In the genomic region with DNA sequence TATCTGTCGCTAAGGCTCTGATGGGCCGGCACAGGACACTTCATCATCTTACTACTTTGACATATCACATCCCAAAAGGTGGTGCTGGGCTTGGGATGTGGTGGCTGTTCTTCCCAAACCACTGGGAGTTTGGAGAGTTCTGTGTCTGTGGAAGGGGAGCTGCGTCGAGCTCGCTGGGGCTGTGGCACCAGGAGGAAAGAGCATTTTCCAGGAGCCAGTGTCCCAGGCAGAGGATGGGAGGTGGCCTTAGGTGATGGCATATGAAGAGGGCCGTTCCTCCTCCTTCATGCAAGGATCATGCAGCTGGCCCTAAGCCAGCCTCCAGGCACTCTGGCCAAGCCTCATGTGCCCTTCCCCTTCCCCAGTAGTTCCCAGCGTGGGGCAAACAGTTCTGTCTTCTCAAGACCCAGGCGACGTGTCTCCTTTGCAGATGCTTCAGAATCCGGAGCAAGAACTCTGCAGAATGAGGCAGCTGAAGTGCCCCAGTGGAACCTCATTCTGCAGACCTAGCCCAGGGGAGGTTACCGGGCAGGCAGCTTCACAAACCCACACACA, we compare ENCODE assay signal across 1 cellular context.
TF ChIP-seq lines count a peak whose summit lies in the region.

No MANE protein-coding gene starts in this region.

TF ChIP-seq in SK-N-SH, 30 proteins besides CTCF, POLR2A, EP300 and RAD21 (continued from another document):
- TF ChIP-seq, protein P1, sequence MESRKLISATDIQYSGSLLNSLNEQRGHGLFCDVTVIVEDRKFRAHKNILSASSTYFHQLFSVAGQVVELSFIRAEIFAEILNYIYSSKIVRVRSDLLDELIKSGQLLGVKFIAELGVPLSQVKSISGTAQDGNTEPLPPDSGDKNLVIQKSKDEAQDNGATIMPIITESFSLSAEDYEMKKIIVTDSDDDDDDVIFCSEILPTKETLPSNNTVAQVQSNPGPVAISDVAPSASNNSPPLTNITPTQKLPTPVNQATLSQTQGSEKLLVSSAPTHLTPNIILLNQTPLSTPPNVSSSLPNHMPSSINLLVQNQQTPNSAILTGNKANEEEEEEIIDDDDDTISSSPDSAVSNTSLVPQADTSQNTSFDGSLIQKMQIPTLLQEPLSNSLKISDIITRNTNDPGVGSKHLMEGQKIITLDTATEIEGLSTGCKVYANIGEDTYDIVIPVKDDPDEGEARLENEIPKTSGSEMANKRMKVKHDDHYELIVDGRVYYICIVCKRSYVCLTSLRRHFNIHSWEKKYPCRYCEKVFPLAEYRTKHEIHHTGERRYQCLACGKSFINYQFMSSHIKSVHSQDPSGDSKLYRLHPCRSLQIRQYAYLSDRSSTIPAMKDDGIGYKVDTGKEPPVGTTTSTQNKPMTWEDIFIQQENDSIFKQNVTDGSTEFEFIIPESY (IDR thresholded peaks at IDR 0.05; ENCODE audit: borderline replicate concordance, low read depth), result no peak
- TF ChIP-seq POLR2AphosphoS5 (IDR thresholded peaks at IDR 0.05; ENCODE audit: low read depth, low read length), result no peak
- TF ChIP-seq FOXJ3 (CRISPR knock-in tag; IDR thresholded peaks at IDR 0.05), result no peak
- no peak for TF ChIP-seq YY1 (IDR thresholded peaks at IDR 0.05; ENCODE audit: low read depth)
- no peak for TF ChIP-seq FOSL2 (IDR thresholded peaks at IDR 0.05; ENCODE audit: borderline replicate concordance, low read depth)
- TF ChIP-seq, protein P2, sequence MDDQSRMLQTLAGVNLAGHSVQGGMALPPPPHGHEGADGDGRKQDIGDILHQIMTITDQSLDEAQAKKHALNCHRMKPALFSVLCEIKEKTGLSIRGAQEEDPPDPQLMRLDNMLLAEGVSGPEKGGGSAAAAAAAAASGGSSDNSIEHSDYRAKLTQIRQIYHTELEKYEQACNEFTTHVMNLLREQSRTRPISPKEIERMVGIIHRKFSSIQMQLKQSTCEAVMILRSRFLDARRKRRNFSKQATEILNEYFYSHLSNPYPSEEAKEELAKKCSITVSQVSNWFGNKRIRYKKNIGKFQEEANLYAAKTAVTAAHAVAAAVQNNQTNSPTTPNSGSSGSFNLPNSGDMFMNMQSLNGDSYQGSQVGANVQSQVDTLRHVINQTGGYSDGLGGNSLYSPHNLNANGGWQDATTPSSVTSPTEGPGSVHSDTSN (IDR thresholded peaks at IDR 0.05), result no peak
TF ChIP-seq in SK-N-SH: peak in this region for 0.
